In the genomic region with DNA sequence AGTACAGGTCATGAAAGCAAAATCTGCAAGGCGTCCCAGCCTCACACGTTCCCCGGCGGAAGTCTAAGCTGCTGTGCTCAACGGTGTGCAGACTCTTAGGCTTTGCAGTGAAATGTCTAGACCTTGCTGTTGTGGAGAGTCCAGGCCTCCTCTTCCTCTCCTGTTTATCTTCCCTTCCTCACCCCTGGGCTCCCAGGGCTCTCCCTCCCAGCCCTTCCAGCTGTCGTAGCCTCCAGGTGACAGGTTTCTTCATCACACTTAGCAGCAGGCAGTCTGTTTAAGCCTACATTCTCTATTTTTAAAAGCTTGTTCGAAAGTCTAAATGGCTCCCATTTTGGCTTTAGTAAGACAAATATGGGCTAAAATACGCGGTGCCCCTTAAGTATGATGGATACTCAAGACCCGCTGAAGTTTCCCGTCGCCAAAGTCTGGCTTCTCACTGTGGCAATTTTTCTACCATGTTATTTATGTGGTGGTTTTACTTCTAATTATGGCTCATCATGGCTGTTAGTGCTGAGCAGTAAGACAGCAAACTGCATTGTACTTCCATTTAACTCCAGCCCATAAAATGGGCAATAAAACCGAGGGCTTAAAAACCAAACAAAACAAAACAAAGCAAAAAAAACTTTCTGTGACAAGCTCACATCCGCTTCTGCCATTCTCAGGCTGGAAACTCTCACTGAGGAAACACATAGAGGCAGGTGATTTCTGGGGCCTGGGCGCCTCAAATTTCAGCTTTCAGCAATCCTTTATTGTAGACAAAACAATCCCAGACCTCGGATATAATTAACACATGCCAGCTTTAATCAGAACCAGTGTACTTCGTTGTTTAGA, we compare ENCODE assay signal across 13 cellular contexts.
DNase-seq lines count a peak whose midpoint lies in the region; ATAC-seq and TF ChIP-seq lines count a peak whose summit lies in the region.
"Had no signal": no experiment of that assay in that cellular context is flagged by ENCODE, and none has a peak within 500 bp of the region (broad histone marks: within the 10 kb centered on the region; RNA-seq: fewer than 3 reads in every experiment).

No MANE protein-coding gene starts in this region.

- H3K27ac Mint-ChIP-seq in neural crest cell (ENCODE audit: unreplicated experiment) = peak overlapping the region; percentile 52
- H3K27ac Mint-ChIP-seq: T-helper 1 cell treated with Interleukin-12 subunit alpha and Interleukin-12 subunit beta and Interleukin-4 antibody, amounts not matched to agents 30 μg/mL and 1 μg/mL, for 36 hours had no signal

- no peaks in the 10 kb centered on the region for H3F3A ChIP-seq in PC-3 (ENCODE audit: low read length, unreplicated experiment)

- no peaks in the 10 kb centered on the region for H3K4me1 ChIP-seq in PC-3 (ENCODE audit: insufficient read depth, low read length)
- no peaks in the 10 kb centered on the region for H3K4me1 ChIP-seq in upper lobe of right lung

- H3K9me2 ChIP-seq in PC-3 (replicated peaks; ENCODE audit: low read length) = no peaks in the 10 kb centered on the region

- POLR2A ChIA-PET in PC-3 (lab: Charles Lee; ENCODE audit: unreplicated experiment) = no interaction called here

- peaks cover 22% of the 10 kb centered on the region for H3K27me3 Mint-ChIP-seq in neural crest cell (ENCODE audit: low read depth)

- H3K4me1 Mint-ChIP-seq in neural crest cell = peaks cover 28% of the 10 kb centered on the region
- H3K4me1 Mint-ChIP-seq: CD4-positive, alpha-beta memory T cell had no signal

- H3K36me3 ChIP-seq in PC-3 (ENCODE audit: low read depth, low read length) (no peaks in the 10 kb centered on the region), upper lobe of right lung (no peaks in the 10 kb centered on the region)

- H3K9me3 ChIP-seq in PC-3 (ENCODE audit: low read length) (no peaks in the 10 kb centered on the region), upper lobe of right lung (no peaks in the 10 kb centered on the region)

- no peaks in the 10 kb centered on the region for H3K27me3 ChIP-seq in PC-3 (ENCODE audit: low read length)
- H3K27me3 ChIP-seq in upper lobe of right lung = peaks cover 19% of the 10 kb centered on the region

- no TSS peak for BruUV-seq in PC-3 (replicated peaks; lab: Mats Ljungman, UMichigan)

- no peaks in the 10 kb centered on the region for H3K79me2 ChIP-seq in PC-3 (ENCODE audit: low read length)

- no peak overlapping the region for H3K9ac ChIP-seq in PC-3 (ENCODE audit: low read length)

- H3K4me3 ChIP-seq in PC-3 (ENCODE audit: low read length) (no peak overlapping the region), upper lobe of right lung (no peak overlapping the region)

- peak overlapping the region; percentile 46 for H2AFZ ChIP-seq in PC-3 (ENCODE audit: low read length)

- CTCF ChIA-PET in PC-3 (lab: Charles Lee) = no interaction called here

- no peaks in the 10 kb centered on the region for H4K20me1 ChIP-seq in PC-3 (ENCODE audit: low read length)

- H3K4me3 Mint-ChIP-seq in neural crest cell = no peak overlapping the region
- H3K4me3 Mint-ChIP-seq: CD4-positive, alpha-beta memory T cell; T-helper 1 cell treated with Interleukin-12 subunit alpha and Interleukin-12 subunit beta and Interleukin-4 antibody, amounts not matched to agents 30 μg/mL and 1 μg/mL, for 36 hours had no signal

- no peaks in the 10 kb centered on the region for H3K9me3 Mint-ChIP-seq in neural crest cell
- H3K9me3 Mint-ChIP-seq: T-helper 1 cell treated with Interleukin-12 subunit alpha and Interleukin-12 subunit beta and Interleukin-4 antibody, amounts not matched to agents 30 μg/mL and 1 μg/mL, for 36 hours had no signal

- H3K27ac ChIP-seq in PC-3 (ENCODE audit: low read length) (no peak overlapping the region), upper lobe of right lung (no peak overlapping the region)

- TF ChIP-seq CTCF in PC-3 (conservative IDR thresholded peaks at IDR 0.05; ENCODE audit: low read depth, low read length) = no peak
- no peak for TF ChIP-seq CTCF in neural crest cell (conservative IDR thresholded peaks at IDR 0.05)
- no peak for TF ChIP-seq CTCF in upper lobe of right lung (IDR thresholded peaks at IDR 0.05)

- DNase-seq in H4 (ENCODE audit: low spot score) (peak; percentile 90), NCI-H146 treated with DMSO at 0.1 percent for 48 hours (lab: John Stamatoyannopoulos, UW; ENCODE audit: unreplicated experiment) (peak; percentile 98), PC-3 (no peak), neural crest cell (ENCODE audit: low read depth, low spot score) (no peak), upper lobe of right lung (no peak), HK-2 (ENCODE audit: unreplicated experiment) (no peak), GF-D8 (lab: John Stamatoyannopoulos, UW) (no peak)
- DNase-seq: activated CD4-positive, alpha-beta T cell treated with anti-CD3 and anti-CD28 coated beads, Interleukin-2, amount 50 U/mL, for 48 hours; activated naive CD4-positive, alpha-beta T cell treated with anti-CD3 and anti-CD28 coated beads, Interleukin-2, amount 50 U/mL, for 16 hours; CD4-positive, alpha-beta memory T cell had no signal

- no peaks in the 10 kb centered on the region for H3K36me3 Mint-ChIP-seq in neural crest cell (ENCODE audit: low read depth)
- H3K36me3 Mint-ChIP-seq: CD4-positive, alpha-beta memory T cell had no signal

- H3K4me2 ChIP-seq in PC-3 (ENCODE audit: low read length) = no peak overlapping the region

- intact Hi-C loops in PC-3 (cut with micrococcal nuclease) = no loop called here
- intact Hi-C loops in upper lobe of right lung (cut with DNase I) = no loop called here

- ATAC-seq in PC-3 (peak; percentile 51), upper lobe of right lung (no peak), HG03565 (IDR thresholded peaks at IDR 0.05; ENCODE audit: unreplicated experiment) (no peak)
- ATAC-seq: Panc1 had no signal

Comparison
In these comparisons a context has a peak if more than half of its experiments do, and no peak if none do; other contexts are left out.
1. DNase-seq: peak in H4 (single experiment) and NCI-H146 treated with DMSO at 0.1 percent for 48 hours (single experiment); none in PC-3 (single experiment), neural crest cell (single experiment), upper lobe of right lung (single experiment), HK-2 (single experiment) and GF-D8 (single experiment).